ENCODE assay signal across 8 cellular contexts in the genomic region with DNA sequence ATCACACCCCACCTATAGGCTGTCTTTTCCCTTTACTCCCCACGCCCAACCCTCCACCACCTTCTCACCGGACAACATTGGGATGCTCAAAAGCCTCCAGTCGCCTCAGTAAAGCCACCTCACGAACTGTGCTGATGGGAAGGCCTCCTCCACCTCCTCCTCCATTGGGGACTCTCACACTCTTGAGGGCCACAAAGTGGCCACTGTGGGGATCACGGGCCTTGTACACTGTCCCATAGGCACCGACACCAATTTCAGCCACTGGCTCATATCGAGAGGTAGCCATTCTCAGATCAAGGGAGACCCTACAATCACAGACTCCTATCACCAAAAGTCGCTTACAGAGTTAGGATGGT. TPM values are rescaled to one million over a fixed set of nuclear protein-coding genes. Genes with fewer than 3 reads are reported as not detected.
DNase-seq lines count a peak whose midpoint lies in the region; ATAC-seq and TF ChIP-seq lines count a peak whose summit lies in the region.

No MANE protein-coding gene starts in this region.

- no peaks in the 10 kb centered on the region for H3K9me3 Mint-ChIP-seq in naive thymus-derived CD8-positive, alpha-beta T cell

- H3K4me1 Mint-ChIP-seq in naive thymus-derived CD8-positive, alpha-beta T cell, result peaks cover 37 to 54% (median 48%) of the 10 kb centered on the region in 4 donors

- ATAC-seq in naive thymus-derived CD8-positive, alpha-beta T cell, result no peak
- ATAC-seq in HG03175 (IDR thresholded peaks at IDR 0.05; ENCODE audit: unreplicated experiment) (no peak), GM18520 (IDR thresholded peaks at IDR 0.05; ENCODE audit: unreplicated experiment) (no peak), HG02588 (IDR thresholded peaks at IDR 0.05; ENCODE audit: unreplicated experiment) (no peak)

- H3K9ac ChIP-seq in colonic mucosa (ENCODE audit: low read depth in 2 of 2, low read length in 2 of 2), result peak overlapping the region; percentile 74 to 84

- POLR2A ChIA-PET in naive thymus-derived CD8-positive, alpha-beta T cell (lab: Charles Lee), result interaction anchor here (0.9 to 1.9 kb wide), 5 partner anchors 9 to 640 kb away, joined by 3 to 13 read pairs (median 4); a partner anchor contains a TSS

- TF ChIP-seq CTCF in BE2C (IDR thresholded peaks at IDR 0.05; ENCODE audit: low read depth, low read length), result no peak
- TF ChIP-seq CTCF in LNCaP clone FGC (IDR thresholded peaks at IDR 0.05; ENCODE audit: control insufficient read depth, extremely low read depth, insufficient read depth), result no peak
- TF ChIP-seq CTCF in colonic mucosa (IDR thresholded peaks at IDR 0.05), result no peak

- peaks cover 4% of the 10 kb centered on the region; the same call in 1 of the 2 replicates for H3K4me1 ChIP-seq in BE2C
- no peaks in the 10 kb centered on the region for H3K4me1 ChIP-seq in colonic mucosa

- peak overlapping the region; percentile 64 for H3K27ac ChIP-seq in colonic mucosa

- peaks cover 0 to 37% (median 8%) of the 10 kb centered on the region in 3 donors for H3K36me3 Mint-ChIP-seq in naive thymus-derived CD8-positive, alpha-beta T cell

- H3K9me3 ChIP-seq in BE2C, result no peaks in the 10 kb centered on the region
- H3K9me3 ChIP-seq in colonic mucosa, result no peaks in the 10 kb centered on the region

- H3K36me3 ChIP-seq in BE2C (peaks cover 44% of the 10 kb centered on the region), colonic mucosa (peaks cover 6% of the 10 kb centered on the region)

- peak overlapping the region; percentile 91 to 100 (median 97) for H3K27ac Mint-ChIP-seq in naive thymus-derived CD8-positive, alpha-beta T cell

- H3K27me3 ChIP-seq in BE2C, result peaks cover 10% of the 10 kb centered on the region
- H3K27me3 ChIP-seq in colonic mucosa, result no peaks in the 10 kb centered on the region

- intact Hi-C loops in colonic mucosa (cut with DNase I), result no loop called here

- peak overlapping the region; percentile 92 for H3K4me3 ChIP-seq in BE2C (ENCODE audit: low read depth, low read length)
- H3K4me3 ChIP-seq in LNCaP clone FGC (ENCODE audit: low read depth, low read length), result peak overlapping the region; percentile 98
- H3K4me3 ChIP-seq in colonic mucosa, result peak overlapping the region; percentile 73

- H3K4me3 Mint-ChIP-seq in naive thymus-derived CD8-positive, alpha-beta T cell, result peak overlapping the region; percentile 89 to 96 (median 94)

- H3K27me3 Mint-ChIP-seq in naive thymus-derived CD8-positive, alpha-beta T cell, result no peaks in the 10 kb centered on the region

- no peak for DNase-seq in BE2C
- no peak for DNase-seq in LNCaP clone FGC (ENCODE audit: low read depth)
- no peak for DNase-seq in colonic mucosa
- no peak for DNase-seq in naive thymus-derived CD8-positive, alpha-beta T cell
- no peak for DNase-seq in NCI-H2029 treated with DMSO at 0.1 percent for 48 hours (lab: John Stamatoyannopoulos, UW)

RNA-seq across cellular contexts. Expression of a gene that starts 0.7 kb away (rescaled TPM):
- polyA plus RNA-seq in BE2C (2012; ENCODE audit: insufficient read depth, insufficient read length, low read depth), result 737 TPM
- 100 to 1,000 TPM in 1 of 2 donors, 10 to 100 TPM in 1; 45.7 to 121 TPM for total RNA-seq in colonic mucosa
- total RNA-seq in naive thymus-derived CD8-positive, alpha-beta T cell, result 10 to 100 TPM; 44.6 to 49.0 TPM
- 100 to 1,000 TPM in 1 of 3 donors, 10 to 100 TPM in 2; 71.3 to 101 (median 80.5) TPM for polyA plus RNA-seq in naive thymus-derived CD8-positive, alpha-beta T cell

RNA-seq across cellular contexts. Expression of a gene that starts 3.5 kb away (rescaled TPM):
- polyA plus RNA-seq in BE2C (2012; ENCODE audit: insufficient read depth, insufficient read length, low read depth), result 36.9 TPM
- total RNA-seq in colonic mucosa, result 10 to 100 TPM; 10.6 to 14.3 TPM
- total RNA-seq in naive thymus-derived CD8-positive, alpha-beta T cell, result 10 to 100 TPM; 59.5 to 64.8 TPM
- 1 to 10 TPM; 2.2 to 6.6 (median 4.5) TPM for polyA plus RNA-seq in naive thymus-derived CD8-positive, alpha-beta T cell

RNA-seq across cellular contexts. Expression of a gene that starts 6.6 kb away (rescaled TPM):
- polyA plus RNA-seq in BE2C (2012; ENCODE audit: insufficient read depth, insufficient read length, low read depth), result 18.6 TPM
- total RNA-seq in colonic mucosa, result 10 to 100 TPM; 19.3 to 32.3 TPM
- 10 to 100 TPM; 22.5 to 24.8 TPM for total RNA-seq in naive thymus-derived CD8-positive, alpha-beta T cell
- 10 to 100 TPM; 42.2 to 53.3 (median 47.3) TPM for polyA plus RNA-seq in naive thymus-derived CD8-positive, alpha-beta T cell

RNA-seq across cellular contexts. Expression of a gene that starts 12.9 kb away (rescaled TPM):
- 3.9 TPM for polyA plus RNA-seq in BE2C (2012; ENCODE audit: insufficient read depth, insufficient read length, low read depth)
- 1 to 10 TPM in 1 of 2 donors, under 1 TPM in 1; 0.86 to 1.0 TPM for total RNA-seq in colonic mucosa
- total RNA-seq in naive thymus-derived CD8-positive, alpha-beta T cell, result 10 to 100 TPM; 54.4 to 58.8 TPM
- polyA plus RNA-seq in naive thymus-derived CD8-positive, alpha-beta T cell, result 1 to 10 TPM; 4.3 to 6.9 (median 5.6) TPM

RNA-seq across cellular contexts. Expression of a gene that starts 15.5 kb away (rescaled TPM):
- polyA plus RNA-seq in BE2C (2012; ENCODE audit: insufficient read depth, insufficient read length, low read depth), result 47.2 TPM
- 1 to 10 TPM in 1 of 2 donors, under 1 TPM in 1; 0.80 to 1.6 TPM for total RNA-seq in colonic mucosa
- total RNA-seq in naive thymus-derived CD8-positive, alpha-beta T cell, result 1 to 10 TPM; 1.4 to 1.6 TPM
- not detected for polyA plus RNA-seq in naive thymus-derived CD8-positive, alpha-beta T cell
